ENCODE assay signal across 8 cellular contexts in genomic region chr2:130155956-130156623, GRCh38. TPM values are rescaled to one million over a fixed set of nuclear protein-coding genes. Genes with fewer than 3 reads are reported as not detected.
DNase-seq lines count a peak whose midpoint lies in the region; ATAC-seq, FAIRE-seq and TF ChIP-seq lines count a peak whose summit lies in the region.
"Not testable (repeated sequence)": the region's sequence is repeated elsewhere in the genome, so short reads cannot be mapped to it uniquely, and the experiment has no call there.

No MANE protein-coding gene starts in this region.

- not testable (repeated sequence) for H3K4me1 Mint-ChIP-seq in activated CD4-positive, alpha-beta T cell treated with anti-CD3 and anti-CD28 coated beads, Interleukin-2, amount 10 ng/mL, durations not matched to agents 7 days and 5 days

- not testable (repeated sequence) for H3K4me3 ChIP-seq in kidney epithelial cell (ENCODE audit: low read depth, low read length)

- H3K36me3 ChIP-seq in kidney epithelial cell (ENCODE audit: control insufficient read depth, insufficient read depth, low read length): not testable (repeated sequence)

- TF ChIP-seq POLR2A in GM12891 (IDR thresholded peaks at IDR 0.05; ENCODE audit: low read depth, low read length): not testable (repeated sequence)

- not testable (repeated sequence) for H3K27ac Mint-ChIP-seq in activated CD4-positive, alpha-beta T cell treated with anti-CD3 and anti-CD28 coated beads, Interleukin-2, amount 10 ng/mL, durations not matched to agents 7 days and 5 days

- DNase-seq in Ammon's horn (ENCODE audit: low spot score): peak; percentile 73
- peak; percentile 49 for DNase-seq in GM12891 (ENCODE audit: insufficient read length, low spot score)
- peak; percentile 21 for DNase-seq in MV-4-11 (lab: John Stamatoyannopoulos, UW)
- DNase-seq in NK-92 treated with Interleukin-12 subunit alpha and Interleukin-12 subunit beta, amount 100 ng/mL, for 24 hours (lab: John Stamatoyannopoulos, UW): peak; percentile 18
- peak; percentile 25 for DNase-seq in activated CD4-positive, alpha-beta T cell treated with anti-CD3 and anti-CD28 coated beads, Interleukin-2, amount 10 ng/mL, durations not matched to agents 7 days and 5 days
- not testable (repeated sequence) for DNase-seq in kidney epithelial cell (ENCODE audit: low read depth)
- peak; percentile 31 for DNase-seq in putamen (ENCODE audit: low spot score)

- H3K27me3 ChIP-seq in kidney epithelial cell (ENCODE audit: control insufficient read depth, insufficient read depth, low read length): not testable (repeated sequence)

- not testable (repeated sequence) for H3K9me3 Mint-ChIP-seq in activated CD4-positive, alpha-beta T cell treated with anti-CD3 and anti-CD28 coated beads, Interleukin-2, amount 10 ng/mL, durations not matched to agents 7 days and 5 days

- H3K4me3 Mint-ChIP-seq in activated CD4-positive, alpha-beta T cell treated with anti-CD3 and anti-CD28 coated beads, Interleukin-2, amount 10 ng/mL, durations not matched to agents 7 days and 5 days: not testable (repeated sequence)

- not testable (repeated sequence) for H3K36me3 Mint-ChIP-seq in activated CD4-positive, alpha-beta T cell treated with anti-CD3 and anti-CD28 coated beads, Interleukin-2, amount 10 ng/mL, durations not matched to agents 7 days and 5 days (ENCODE audit: low read depth)

- H3K27me3 Mint-ChIP-seq in activated CD4-positive, alpha-beta T cell treated with anti-CD3 and anti-CD28 coated beads, Interleukin-2, amount 10 ng/mL, durations not matched to agents 7 days and 5 days: not testable (repeated sequence)

- CTCF ChIA-PET in activated CD4-positive, alpha-beta T cell treated with anti-CD3 and anti-CD28 coated beads, Interleukin-2, amount 10 ng/mL, durations not matched to agents 7 days and 5 days (lab: Charles Lee): interaction anchor here (0.6 to 1.2 kb wide), 3 partner anchors 14 to 1491 kb away, joined by 3 to 4 read pairs (median 4); no protein-coding TSS in a partner anchor

- POLR2A ChIA-PET in activated CD4-positive, alpha-beta T cell treated with anti-CD3 and anti-CD28 coated beads, Interleukin-2, amount 10 ng/mL, durations not matched to agents 7 days and 5 days (lab: Charles Lee): not testable (repeated sequence)

- peak; percentile 66 for TF ChIP-seq CTCF in kidney epithelial cell (IDR thresholded peaks at IDR 0.05; ENCODE audit: insufficient read depth, low read length, poor library complexity, severe bottlenecking)

- ATAC-seq in esophagus mucosa: peak; percentile 50

- FAIRE-seq in GM12891 (lab: Jason Lieb, UNC): peak; percentile 75

RNA-seq across cellular contexts. Expression of gene CCDC74B, which starts 11.2 kb away (rescaled TPM):
- 1.7 TPM for polyA plus RNA-seq in GM12891 (2012; ENCODE audit: low read depth, missing spikeins)
- total RNA-seq in activated CD4-positive, alpha-beta T cell treated with anti-CD3 and anti-CD28 coated beads, Interleukin-2, amount 10 ng/mL, durations not matched to agents 7 days and 5 days: 1 to 10 TPM; 1.1 to 1.7 TPM
- total RNA-seq in esophagus mucosa (0.40 TPM), kidney epithelial cell (8.6 and 9.5 TPM in 2 replicates)

RNA-seq across cellular contexts. Expression of gene SMPD4, which starts 25.3 kb away (rescaled TPM):
- polyA plus RNA-seq in GM12891 (2012; ENCODE audit: low read depth, missing spikeins): 39.8 TPM
- total RNA-seq in activated CD4-positive, alpha-beta T cell treated with anti-CD3 and anti-CD28 coated beads, Interleukin-2, amount 10 ng/mL, durations not matched to agents 7 days and 5 days: 10 to 100 TPM; 70.9 to 71.3 TPM
- total RNA-seq in esophagus mucosa (29.6 TPM), kidney epithelial cell (52.8 and 64.8 TPM in 2 replicates)

RNA-seq across cellular contexts. Expression of gene MZT2B, which starts 26.0 kb away (rescaled TPM):
- polyA plus RNA-seq in GM12891 (2012; ENCODE audit: low read depth, missing spikeins): 247 TPM
- 100 to 1,000 TPM; 387 to 417 TPM for total RNA-seq in activated CD4-positive, alpha-beta T cell treated with anti-CD3 and anti-CD28 coated beads, Interleukin-2, amount 10 ng/mL, durations not matched to agents 7 days and 5 days
- total RNA-seq in esophagus mucosa (270 TPM), kidney epithelial cell (262 and 276 TPM in 2 replicates)

RNA-seq across cellular contexts. Expression of gene POTEF, which starts 27.1 kb away (rescaled TPM):
- not detected for polyA plus RNA-seq in GM12891 (2012; ENCODE audit: low read depth, missing spikeins)
- not detected for total RNA-seq in activated CD4-positive, alpha-beta T cell treated with anti-CD3 and anti-CD28 coated beads, Interleukin-2, amount 10 ng/mL, durations not matched to agents 7 days and 5 days
- total RNA-seq in esophagus mucosa: not detected
- not detected in 2 replicates for total RNA-seq in kidney epithelial cell

RNA-seq across cellular contexts. Expression of gene TUBA3E, which starts 42.1 kb away (rescaled TPM):
- polyA plus RNA-seq in GM12891 (2012; ENCODE audit: low read depth, missing spikeins): not detected
- total RNA-seq in activated CD4-positive, alpha-beta T cell treated with anti-CD3 and anti-CD28 coated beads, Interleukin-2, amount 10 ng/mL, durations not matched to agents 7 days and 5 days: not detected
- total RNA-seq in esophagus mucosa (not detected), kidney epithelial cell (not detected in 2 replicates)
